ENCODE assay signal across 10 cellular contexts in the genomic region with DNA sequence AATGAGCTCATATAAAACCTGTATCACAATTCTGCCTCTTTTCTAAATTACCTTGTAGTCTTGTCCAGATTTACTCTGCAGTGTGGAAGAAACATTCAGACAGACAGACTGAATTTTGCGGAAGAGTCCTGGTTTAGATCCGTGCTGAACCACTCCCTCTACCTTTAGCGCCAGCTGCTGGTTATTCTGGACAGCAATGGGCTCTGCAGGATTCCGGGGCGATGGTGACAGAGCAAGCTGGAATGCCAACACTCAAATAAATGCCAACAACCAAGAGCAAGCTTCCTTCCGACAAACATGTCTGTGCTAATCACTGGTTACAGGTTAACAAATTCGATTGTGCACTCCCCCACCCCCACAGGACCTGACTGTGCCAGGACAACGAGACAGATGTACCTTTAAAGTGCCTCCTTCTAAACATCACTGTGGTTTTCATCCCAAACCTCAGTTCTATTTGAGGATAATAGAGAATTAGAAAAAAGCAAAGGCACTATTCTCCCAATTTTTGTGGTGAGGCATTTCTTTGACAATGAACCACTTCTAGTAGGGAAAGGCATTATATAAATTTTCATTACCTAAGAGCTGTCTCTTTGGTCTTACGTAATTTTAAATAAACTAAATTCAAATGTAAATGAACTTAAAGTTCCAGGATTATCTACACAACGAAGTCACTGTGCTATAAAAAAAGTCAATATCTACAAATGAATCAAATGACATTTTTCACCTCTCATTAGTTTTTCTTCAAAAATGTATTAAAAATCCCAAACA.
DNase-seq lines count a peak whose midpoint lies in the region; ATAC-seq and TF ChIP-seq lines count a peak whose summit lies in the region.
"Had no signal": no experiment of that assay in that cellular context is flagged by ENCODE, and none has a peak within 500 bp of the region (broad histone marks: within the 10 kb centered on the region; RNA-seq: fewer than 3 reads in every experiment).

No MANE protein-coding gene starts in this region.

- CTCF ChIA-PET in AG04450 (lab: Charles Lee), result interaction anchor here (0.6 to 2.8 kb wide), 7 partner anchors 8 to 264 kb away, joined by 3 to 19 read pairs (median 4); a partner anchor contains a TSS

- no peak overlapping the region for H3K4me3 Mint-ChIP-seq in chondrocyte (ENCODE audit: unreplicated experiment)

- no peaks in the 10 kb centered on the region for H3K9me3 Mint-ChIP-seq in chondrocyte (ENCODE audit: low read depth)

- no peaks in the 10 kb centered on the region for H3K4me1 ChIP-seq in left lung

- H3K36me3 ChIP-seq in left lung, result peaks cover 0 to 31% of the 10 kb centered on the region in 2 donors

- intact Hi-C loops in left lung (cut with DNase I), result no loop called here

- peaks cover 7% of the 10 kb centered on the region for H3K4me1 Mint-ChIP-seq in chondrocyte (ENCODE audit: low read depth)

- no peak overlapping the region for H3K4me3 ChIP-seq in AG04450 (ENCODE audit: low read depth, low read length)
- no peak overlapping the region for H3K4me3 ChIP-seq in left lung

- H3K27ac Mint-ChIP-seq in chondrocyte (ENCODE audit: unreplicated experiment), result no peak overlapping the region

- no peak for DNase-seq in AG04450 (ENCODE audit: low read depth, low spot score)
- DNase-seq in LoVo (ENCODE audit: low spot score), result peak; percentile 22
- DNase-seq in chondrocyte (ENCODE audit: low spot score), result no peak
- no peak for DNase-seq in left lung
- DNase-seq in RPMI8226, result no peak
- no peak for DNase-seq in hepatic stellate cell (ENCODE audit: low spot score)
- DNase-seq: activated T-cell treated with anti-CD3 and anti-CD28 coated beads, Interleukin-2, amount 50 U/mL, for 48 hours; NK-92 treated with Interleukin-12 subunit alpha and Interleukin-12 subunit beta, amount 100 ng/mL, for 24 hours had no signal

- H3K27ac ChIP-seq in AG04450 (ENCODE audit: low read depth, low read length) (no peak overlapping the region), left lung (no peak overlapping the region)

- POLR2A ChIA-PET in AG04450 (lab: Yijun Ruan, JAX), result no interaction called here

- peak; percentile 91 for ATAC-seq in left lung
- ATAC-seq in GM19351 (IDR thresholded peaks at IDR 0.05; ENCODE audit: unreplicated experiment), result no peak
- no peak for ATAC-seq in GM21367 (IDR thresholded peaks at IDR 0.05; ENCODE audit: unreplicated experiment)

- H3K27me3 Mint-ChIP-seq in chondrocyte (ENCODE audit: low read depth), result no peaks in the 10 kb centered on the region

- TF ChIP-seq CTCF in AG04450 (IDR thresholded peaks at IDR 0.05; ENCODE audit: low read depth, low read length) (peak; percentile 33), chondrocyte (IDR thresholded peaks at IDR 0.05) (peak; percentile 57), left lung (IDR thresholded peaks at IDR 0.05) (no peak)

- H3K27me3 ChIP-seq in AG04450 (ENCODE audit: control insufficient read depth, insufficient read depth, low read length) (no peaks in the 10 kb centered on the region), left lung (no peaks in the 10 kb centered on the region)

- H3K36me3 Mint-ChIP-seq in chondrocyte (ENCODE audit: low read depth), result peaks cover 11% of the 10 kb centered on the region

- no peaks in the 10 kb centered on the region for H3K9me3 ChIP-seq in AG04450 (ENCODE audit: control insufficient read depth, insufficient read depth, low read length)
- no peaks in the 10 kb centered on the region for H3K9me3 ChIP-seq in left lung

Comparison
In these comparisons a context has a peak if more than half of its experiments do, and no peak if none do; other contexts are left out.
1. CTCF ChIP-seq: peak in AG04450 (single experiment) and chondrocyte (single experiment); none in left lung (0 of 2).